In genomic region chr9:33434317-33435105, GRCh38 we compare ENCODE assay signal across 27 cellular contexts. TPM values are rescaled to one million over a fixed set of nuclear protein-coding genes. Genes with fewer than 3 reads are reported as not detected.
DNase-seq lines count a peak whose midpoint lies in the region; ATAC-seq, FAIRE-seq and TF ChIP-seq lines count a peak whose summit lies in the region.
"Had no signal": no experiment of that assay in that cellular context is flagged by ENCODE, and none has a peak within 500 bp of the region (broad histone marks: within the 10 kb centered on the region; RNA-seq: fewer than 3 reads in every experiment).

No MANE protein-coding gene starts in this region.

- no peaks in the 10 kb centered on the region for H3K79me1 ChIP-seq in IMR-90 (ENCODE audit: low read depth in 1 of 2, low read length in 2 of 2)
- no peaks in the 10 kb centered on the region for H3K79me1 ChIP-seq in H1 (ENCODE audit: low read depth, low read length)

- peaks cover 2% of the 10 kb centered on the region for H3K4me1 ChIP-seq in CD4-positive, alpha-beta memory T cell (ENCODE audit: insufficient read depth, low read length)
- H3K4me1 ChIP-seq in IMR-90 (ENCODE audit: control insufficient read depth, insufficient read depth, low read length) (0 out of 2 replicates have a peak, but pooled peaks cover 1% of the 10 kb centered on the region), H1 (replicated peaks in 1 of 4; ENCODE audit: control insufficient read depth in 3 of 4, insufficient read depth in 4 of 4, low read length in 3 of 4) (peaks cover 0 to 2% (median 0%) of the 10 kb centered on the region in 4 experiments; a peak in 3 of 7 replicates)
- H3K4me1 ChIP-seq: HAP-1 had no signal

- DNase-seq in CD4-positive, alpha-beta memory T cell = peak in 1 of 5 donors; percentile 9
- DNase-seq in IMR-90 (no peak), H1 (ENCODE audit: low read depth in 1 of 2, low spot score in 2 of 2) (no peak), sciatic nerve (ENCODE audit: low spot score) (no peak), MCF 10A (ENCODE audit: unreplicated experiment) (no peak), left lobe of liver (ENCODE audit: low spot score) (no peak)
- no peak for DNase-seq in activated naive CD4-positive, alpha-beta T cell treated with anti-CD3 and anti-CD28 coated beads, Interleukin-2, amount 10 ng/mL, durations not matched to agents 7 days and 5 days
- no peak for DNase-seq in activated T-cell treated with anti-CD3 and anti-CD28 coated beads, Interleukin-2, amount 50 U/mL, for 1 hour
- DNase-seq: CD4-positive, CD25-positive, alpha-beta regulatory T cell; DND-41; GM23248; MV-4-11; NCI-H1105 treated with DMSO at 0.1 percent for 48 hours; NCI-H2081; NCI-H2171; NCI-H345; NCI-H524; NCI-H774; Right ventricle myocardium superior had no signal

- H2AK5ac ChIP-seq in IMR-90 (ENCODE audit: low read depth, low read length) = no peak overlapping the region
- H2AK5ac ChIP-seq in H1 (ENCODE audit: low read depth, low read length) = no peak overlapping the region

- no TSS peak for BruUV-seq in IMR-90 (replicated peaks; lab: Mats Ljungman, UMichigan)
- no TSS peak for BruUV-seq in MCF 10A (replicated peaks; lab: Mats Ljungman, UMichigan)

- POLR2A ChIA-PET in CD4-positive, alpha-beta memory T cell (lab: Charles Lee; ENCODE audit: partially characterized antibody) = interaction anchor here (0.6 to 6.4 kb wide), 4 partner anchors 8 to 20 kb away, joined by 3 to 32 read pairs (median 12); partner anchors contain the start of gene AQP3
- POLR2A ChIA-PET in IMR-90 (lab: Charles Lee; ENCODE audit: unreplicated experiment) (no interaction called here), H1 (lab: Charles Lee; ENCODE audit: partially characterized antibody) (interaction anchor here (0.6 to 0.9 kb wide), 3 partner anchors 9 to 29 kb away, joined by 3 to 4 read pairs (median 3); no protein-coding TSS in a partner anchor), MCF 10A (lab: Yijun Ruan, JAX) (no interaction called here)

- no peaks in the 10 kb centered on the region for H3K36me3 ChIP-seq in CD4-positive, alpha-beta memory T cell (ENCODE audit: insufficient read depth, low read length)
- H3K36me3 ChIP-seq in IMR-90 (ENCODE audit: control insufficient read depth, insufficient read depth, low read length) (no peaks in the 10 kb centered on the region), H1 (ENCODE audit: control insufficient read depth in 2 of 4, insufficient read depth in 4 of 4, low read length in 3 of 4) (no peaks in the 10 kb centered on the region)
- H3K36me3 ChIP-seq: HAP-1 had no signal

- H3K4ac ChIP-seq in IMR-90 (ENCODE audit: low read depth, low read length) (no peak overlapping the region), H1 (replicated peaks; ENCODE audit: insufficient read length, low read depth, low read length) (no peak overlapping the region)

- peaks cover 0 to 3% of the 10 kb centered on the region in 2 donors for H3K36me3 Mint-ChIP-seq in CD4-positive, alpha-beta memory T cell
- H3K36me3 Mint-ChIP-seq in activated naive CD4-positive, alpha-beta T cell treated with anti-CD3 and anti-CD28 coated beads, Interleukin-2, amount 10 ng/mL, durations not matched to agents 7 days and 5 days = peaks cover 9% of the 10 kb centered on the region
- H3K36me3 Mint-ChIP-seq in MCF 10A (ENCODE audit: insufficient read depth, unreplicated experiment) = no peaks in the 10 kb centered on the region
- H3K36me3 Mint-ChIP-seq: CD4-positive, CD25-positive, alpha-beta regulatory T cell had no signal

- H3K27me3 ChIP-seq in CD4-positive, alpha-beta memory T cell (ENCODE audit: insufficient read depth, low read length) = no peaks in the 10 kb centered on the region
- H3K27me3 ChIP-seq in IMR-90 (ENCODE audit: control insufficient read depth, insufficient read depth, low read length) = peaks cover 27% of the 10 kb centered on the region
- H3K27me3 ChIP-seq in H1 (replicated peaks in 1 of 4; ENCODE audit: control insufficient read depth in 3 of 4, extremely low read depth in 1 of 4, insufficient read depth in 3 of 4, low read length in 3 of 4) = no peaks in the 10 kb centered on the region

- H3K9ac ChIP-seq in IMR-90 (ENCODE audit: low read depth, low read length) (no peak overlapping the region), H1 (replicated peaks in 1 of 4; ENCODE audit: extremely low read depth in 1 of 4, low read depth in 3 of 4, low read length in 3 of 4) (no peak overlapping the region)
- H3K9ac ChIP-seq: GM23248, KMS-11 had no signal

- intact Hi-C loops in CD4-positive, alpha-beta memory T cell (cut with micrococcal nuclease) = no loop called here
- intact Hi-C loops in IMR-90 (cut with micrococcal nuclease) = no loop called here
- intact Hi-C loops in sciatic nerve (cut with DNase I) = no loop called here
- intact Hi-C loops in MCF 10A (cut with micrococcal nuclease) = no loop called here

- no peak overlapping the region for H3K18ac ChIP-seq in IMR-90 (ENCODE audit: low read depth, low read length)
- H3K18ac ChIP-seq in H1 (ENCODE audit: extremely low read depth, low read length) = no peak overlapping the region

- TF ChIP-seq RAD21 in IMR-90 (IDR thresholded peaks at IDR 0.05; ENCODE audit: low read length) (no peak), H1 (IDR thresholded peaks at IDR 0.05 in 1 of 2, conservative IDR thresholded peaks at IDR 0.05 in 1 of 2; ENCODE audit: low read depth in 2 of 2, low read length in 2 of 2) (no peak)

- H3K9me3 Mint-ChIP-seq in CD4-positive, alpha-beta memory T cell = no peaks in the 10 kb centered on the region
- no peaks in the 10 kb centered on the region for H3K9me3 Mint-ChIP-seq in activated naive CD4-positive, alpha-beta T cell treated with anti-CD3 and anti-CD28 coated beads, Interleukin-2, amount 10 ng/mL, durations not matched to agents 7 days and 5 days
- H3K9me3 Mint-ChIP-seq in MCF 10A (ENCODE audit: unreplicated experiment) = no peaks in the 10 kb centered on the region
- H3K9me3 Mint-ChIP-seq: CD4-positive, CD25-positive, alpha-beta regulatory T cell had no signal

- peak overlapping the region in 5 of 7 donors; percentile 5 to 76 (median 58) for H3K27ac Mint-ChIP-seq in CD4-positive, alpha-beta memory T cell
- no peak overlapping the region for H3K27ac Mint-ChIP-seq in activated naive CD4-positive, alpha-beta T cell treated with anti-CD3 and anti-CD28 coated beads, Interleukin-2, amount 10 ng/mL, durations not matched to agents 7 days and 5 days
- no peak overlapping the region for H3K27ac Mint-ChIP-seq in MCF 10A (ENCODE audit: low read depth, unreplicated experiment)

- no peak overlapping the region for H4K5ac ChIP-seq in IMR-90 (ENCODE audit: low read depth, low read length)
- H4K5ac ChIP-seq in H1 (ENCODE audit: insufficient read length, low read depth, low read length) = no peak overlapping the region

- H2BK120ac ChIP-seq in IMR-90 (ENCODE audit: low read depth, low read length) (no peak overlapping the region), H1 (replicated peaks; ENCODE audit: low read depth, low read length) (no peak overlapping the region)

- dilution Hi-C loops in IMR-90 (cut with HindIII; ENCODE audit: low sequenced_read_pairs, unreplicated experiment) = no loop called here

- H3K14ac ChIP-seq in IMR-90 (replicated peaks; ENCODE audit: low read depth, low read length) (no peak overlapping the region), H1 (ENCODE audit: insufficient read length) (no peak overlapping the region)

- H3K79me2 ChIP-seq in H1 (ENCODE audit: control insufficient read depth in 1 of 2, insufficient read depth in 2 of 2, low read length in 2 of 2) = no peaks in the 10 kb centered on the region

- no peak overlapping the region for H3K56ac ChIP-seq in IMR-90 (ENCODE audit: extremely low read depth, insufficient read depth, low read length)
- H3K56ac ChIP-seq in H1 (replicated peaks; ENCODE audit: insufficient read length, low read depth, low read length) = no peak overlapping the region

- H2AK9ac ChIP-seq in IMR-90 (replicated peaks; ENCODE audit: low read depth, low read length, poor library complexity) = no peak overlapping the region

- no peaks in the 10 kb centered on the region for H3K27me3 Mint-ChIP-seq in CD4-positive, alpha-beta memory T cell
- H3K27me3 Mint-ChIP-seq in activated naive CD4-positive, alpha-beta T cell treated with anti-CD3 and anti-CD28 coated beads, Interleukin-2, amount 10 ng/mL, durations not matched to agents 7 days and 5 days = no peaks in the 10 kb centered on the region
- H3K27me3 Mint-ChIP-seq in MCF 10A (ENCODE audit: insufficient read depth, unreplicated experiment) = no peaks in the 10 kb centered on the region
- H3K27me3 Mint-ChIP-seq: CD4-positive, CD25-positive, alpha-beta regulatory T cell had no signal

- H3K23ac ChIP-seq in IMR-90 (ENCODE audit: low read depth, low read length) (no peak overlapping the region), H1 (ENCODE audit: insufficient read length) (no peak overlapping the region)

- H2BK15ac ChIP-seq in IMR-90 (ENCODE audit: low read depth, low read length) (no peak overlapping the region), H1 (ENCODE audit: low read length) (no peak overlapping the region; the same call in 1 of the 2 replicates)

- no peaks in the 10 kb centered on the region for H3K9me3 ChIP-seq in CD4-positive, alpha-beta memory T cell (ENCODE audit: control insufficient read depth in 1 of 2, low read length in 2 of 2)
- H3K9me3 ChIP-seq in IMR-90 (ENCODE audit: control insufficient read depth, insufficient read depth, low read length) (no peaks in the 10 kb centered on the region), H1 (ENCODE audit: insufficient read depth in 2 of 2, low read depth in 1 of 2, low read length in 1 of 2) (no peaks in the 10 kb centered on the region)
- H3K9me3 ChIP-seq: HAP-1 had no signal

- in situ Hi-C loops in IMR-90 (cut with MboI; ENCODE audit: low sequenced_read_pairs) = no loop called here

- 0 out of 2 replicates have a peak overlapping the region, but pooled peaks have one; percentile 43 for H2BK12ac ChIP-seq in H1 (ENCODE audit: low read depth, low read length)

- H4K8ac ChIP-seq in IMR-90 (ENCODE audit: low read depth in 2 of 2, low read length in 2 of 2) (no peak overlapping the region), H1 (ENCODE audit: extremely low read depth, insufficient read depth, low read length) (no peak overlapping the region)

- ATAC-seq in IMR-90 (ENCODE audit: low read depth) = no peak
- peak; percentile 13 for ATAC-seq in sciatic nerve
- ATAC-seq in left lobe of liver = no peak

- peaks cover 13 to 37% (median 22%) of the 10 kb centered on the region in 4 donors for H3K4me1 Mint-ChIP-seq in CD4-positive, alpha-beta memory T cell
- H3K4me1 Mint-ChIP-seq in activated naive CD4-positive, alpha-beta T cell treated with anti-CD3 and anti-CD28 coated beads, Interleukin-2, amount 10 ng/mL, durations not matched to agents 7 days and 5 days = peaks cover 50% of the 10 kb centered on the region
- H3K4me1 Mint-ChIP-seq in MCF 10A (ENCODE audit: insufficient read depth, unreplicated experiment) = peaks cover 36% of the 10 kb centered on the region

- no peak for TF ChIP-seq POLR2A in IMR-90 (IDR thresholded peaks at IDR 0.05; ENCODE audit: low read depth, low read length)
- TF ChIP-seq POLR2A in H1 (IDR thresholded peaks at IDR 0.05; ENCODE audit: control extremely low read depth in 1 of 2, low read depth in 2 of 2, low read length in 2 of 2) = no peak

- no peak for FAIRE-seq in H1 (lab: Jason Lieb, UNC)
- FAIRE-seq: GM12891 had no signal

- no peak overlapping the region for H4K91ac ChIP-seq in IMR-90 (ENCODE audit: insufficient read depth, low read depth, low read length)
- H4K91ac ChIP-seq in H1 (replicated peaks; ENCODE audit: insufficient read length, low read length) = no peak overlapping the region

- H2BK20ac ChIP-seq in IMR-90 (ENCODE audit: low read depth, low read length) (no peak overlapping the region), H1 (ENCODE audit: low read length) (no peak overlapping the region)

- no peak overlapping the region for H3K27ac ChIP-seq in CD4-positive, alpha-beta memory T cell (ENCODE audit: low read depth, low read length)
- H3K27ac ChIP-seq in IMR-90 (ENCODE audit: insufficient read depth, low read length) (no peak overlapping the region), H1 (ENCODE audit: low read depth, low read length) (no peak overlapping the region)
- H3K27ac ChIP-seq: GM23248, HL-60, KMS-11 had no signal

- H3K4me2 ChIP-seq in IMR-90 (ENCODE audit: low read depth, low read length) (no peak overlapping the region), H1 (ENCODE audit: insufficient read depth in 1 of 2, low read depth in 2 of 2, low read length in 2 of 2) (no peak overlapping the region)
- H3K4me2 ChIP-seq: KMS-11 had no signal

- H2BK5ac ChIP-seq in IMR-90 (ENCODE audit: low read depth, low read length, poor library complexity, severe bottlenecking) = no peak overlapping the region
- no peak overlapping the region for H2BK5ac ChIP-seq in H1 (ENCODE audit: low read depth, low read length)

- H2AFZ ChIP-seq in IMR-90 (replicated peaks; ENCODE audit: low read length, poor library complexity) (peak overlapping the region; percentile 62), H1 (ENCODE audit: low read length) (no peak overlapping the region)
- H2AFZ ChIP-seq: GM23248 had no signal

- H3K4me3 ChIP-seq in CD4-positive, alpha-beta memory T cell (ENCODE audit: low read length in 2 of 2) = no peak overlapping the region
- H3K4me3 ChIP-seq in IMR-90 (ENCODE audit: insufficient read depth, low read depth, low read length) = no peak overlapping the region
- H3K4me3 ChIP-seq in H1 (ENCODE audit: extremely low read depth in 1 of 4, insufficient read depth in 2 of 4, low read depth in 3 of 4, low read length in 4 of 4) = no peak overlapping the region
- H3K4me3 ChIP-seq: GM23248, HAP-1 had no signal

- H4K20me1 ChIP-seq in IMR-90 (ENCODE audit: insufficient read depth, low read length) = no peaks in the 10 kb centered on the region
- H4K20me1 ChIP-seq in H1 (replicated peaks in 1 of 2; ENCODE audit: control insufficient read depth in 1 of 2, insufficient read depth in 2 of 2, low read length in 2 of 2) = no peaks in the 10 kb centered on the region

- no peaks in the 10 kb centered on the region for H3K23me2 ChIP-seq in H1 (ENCODE audit: low read depth, low read length)

- TF ChIP-seq CTCF in IMR-90 (conservative IDR thresholded peaks at IDR 0.05; ENCODE audit: low read depth, low read length) = no peak
- TF ChIP-seq CTCF in H1 (IDR thresholded peaks at IDR 0.05; ENCODE audit: control extremely low read depth in 1 of 3, insufficient read depth in 1 of 3, low read depth in 1 of 3, low read length in 3 of 3) = no peak
- TF ChIP-seq CTCF in MCF 10A (IDR thresholded peaks at IDR 0.05; ENCODE audit: unreplicated experiment) = no peak

- H3K9me1 ChIP-seq in IMR-90 (ENCODE audit: insufficient read depth, low read length) = peaks cover 6% of the 10 kb centered on the region; the same call in 1 of the 2 replicates

- WGBS in IMR-90 (ENCODE audit: extremely low coverage in 2 of 2, insufficient read length in 1 of 2), 2 experiments = 79% methylated on average over 7 of the region's 16 CpGs; no CpG with 5 or more reads in 1 of the 2 experiments
- WGBS in H1 (ENCODE audit: extremely low coverage in 1 of 2, insufficient coverage in 1 of 2, insufficient read length in 1 of 2, insufficient replicate concordance in 2 of 2, low coverage in 1 of 2, low lambda C conversion rate in 2 of 2, missing lambda C conversion rate in 1 of 2), 2 experiments = 82 to 100% methylated on average over 1 to 15 of the region's 16 CpGs

- no peak for TF ChIP-seq EP300 in H1 (IDR thresholded peaks at IDR 0.05; ENCODE audit: borderline replicate concordance in 1 of 2, low read depth in 2 of 2, low read length in 2 of 2)

- H3K4me3 Mint-ChIP-seq in CD4-positive, alpha-beta memory T cell = no peak overlapping the region
- H3K4me3 Mint-ChIP-seq in activated naive CD4-positive, alpha-beta T cell treated with anti-CD3 and anti-CD28 coated beads, Interleukin-2, amount 10 ng/mL, durations not matched to agents 7 days and 5 days = no peak overlapping the region
- H3K4me3 Mint-ChIP-seq in MCF 10A (ENCODE audit: unreplicated experiment) = no peak overlapping the region
- H3K4me3 Mint-ChIP-seq: CD4-positive, CD25-positive, alpha-beta regulatory T cell had no signal

- CTCF ChIA-PET in CD4-positive, alpha-beta memory T cell (lab: Charles Lee; ENCODE audit: partially characterized antibody) = interaction anchor here (1.4 to 4.6 kb wide), 5 partner anchors 13 to 32 kb away, joined by 3 to 17 read pairs (median 7); partner anchors contain the start of gene AQP3
- CTCF ChIA-PET in IMR-90 (lab: Yijun Ruan, JAX) = no interaction called here
- CTCF ChIA-PET in H1 (lab: Charles Lee; ENCODE audit: partially characterized antibody) = interaction anchor here (1.0 to 6.2 kb wide), 9 partner anchors 13 to 60 kb away, joined by 4 to 45 read pairs (median 6); partner anchors contain the start of gene AQP3
- CTCF ChIA-PET in activated naive CD4-positive, alpha-beta T cell treated with anti-CD3 and anti-CD28 coated beads, Interleukin-2, amount 10 ng/mL, durations not matched to agents 7 days and 5 days (lab: Charles Lee) = interaction anchor here (1.1 to 1.3 kb wide), 2 partner anchors 18 to 19 kb away, joined by 3 to 4 read pairs; no protein-coding TSS in a partner anchor
- CTCF ChIA-PET in MCF 10A (lab: Yijun Ruan, JAX) = interaction anchor here (0.5 to 0.7 kb wide), 2 partner anchors 705 to 859 kb away, joined by 3 to 4 read pairs; no protein-coding TSS in a partner anchor

RNA-seq across cellular contexts. Expression of gene AQP3, which starts 12.9 kb away (rescaled TPM):
- 100 to 1,000 TPM; 172 TPM for total RNA-seq in CD4-positive, alpha-beta memory T cell
- 100 to 1,000 TPM; 484 to 562 TPM for polyA plus RNA-seq in CD4-positive, alpha-beta memory T cell
- 3.3 and 3.8 TPM in 2 replicates for total RNA-seq in IMR-90 (2012; rRNA removed)
- 10.4 and 12.2 TPM in 2 replicates for polyA plus RNA-seq in IMR-90 (2012; rRNA removed)
- 14.4 and 24.3 TPM in 2 replicates for polyA plus RNA-seq in IMR-90 (2012; cell fraction: cytosol; rRNA removed)
- 9.0 and 17.5 TPM in 2 replicates for polyA plus RNA-seq in IMR-90 (2012; cell fraction: nucleus; rRNA removed; ENCODE audit: low replicate concordance)
- 2.6 and 3.0 TPM in 2 replicates for total RNA-seq in H1 (2021; fragmentation: NEBNext Ultra II Directional; extraction: Animal tissue kit (Norgen Biotek cat#: 25700))
- 6.4 and 7.6 TPM in 2 replicates for polyA plus RNA-seq in H1 (2011; rRNA removed)
- 4.0 TPM for polyA plus RNA-seq in H1 (2011; cell fraction: cytosol; rRNA removed)
- 7.0 TPM for polyA plus RNA-seq in H1 (2011; cell fraction: nucleus; rRNA removed)
- polyA plus RNA-seq in H1 (2012, experiment 1 of 2) = 1.9 to 3.7 TPM (median 3.0 TPM) in 4 replicates
- polyA plus RNA-seq in H1 (2012, experiment 2 of 2) = 2.9 TPM
- polyA plus RNA-seq in H1 (2013, experiment 1 of 2) = 4.4 TPM
- polyA plus RNA-seq in H1 (2013, experiment 2 of 2) = 4.8 TPM
- polyA minus RNA-seq in H1 (2011; rRNA and poly(A)+ RNA removed) = 1.7 and 3.2 TPM in 2 replicates
- 2.7 TPM for polyA minus RNA-seq in H1 (2011; cell fraction: cytosol; rRNA and poly(A)+ RNA removed)
- polyA minus RNA-seq in H1 (2011; cell fraction: nucleus; rRNA and poly(A)+ RNA removed) = 4.3 TPM
- total RNA-seq in sciatic nerve = 23.7 TPM
- total RNA-seq in MCF 10A (2022) = 0.83 and 0.89 TPM in 2 replicates
- total RNA-seq in left lobe of liver = 89.5 TPM
- total RNA-seq: GM23248, SK-MEL-5 had no signal

RNA-seq across cellular contexts. Expression of gene AQP7, which starts 32.1 kb away (rescaled TPM):
- under 1 TPM in 1 of 2 experiments, not detected in 1; 0.81 TPM for total RNA-seq in CD4-positive, alpha-beta memory T cell
- polyA plus RNA-seq in CD4-positive, alpha-beta memory T cell = under 1 TPM in 1 of 2 donors, not detected in 1; 0.30 TPM
- 0.28 TPM in 1 of 2 replicates, not detected in the other for total RNA-seq in IMR-90 (2012; rRNA removed)
- 0.07 TPM in 1 of 2 replicates, not detected in the other for polyA plus RNA-seq in IMR-90 (2012; rRNA removed)
- polyA plus RNA-seq in IMR-90 (2012; cell fraction: cytosol; rRNA removed) = 0.05 and 0.20 TPM in 2 replicates
- polyA plus RNA-seq in IMR-90 (2012; cell fraction: nucleus; rRNA removed; ENCODE audit: low replicate concordance) = 0.42 and 0.61 TPM in 2 replicates
- total RNA-seq in H1 (2021; fragmentation: NEBNext Ultra II Directional; extraction: Animal tissue kit (Norgen Biotek cat#: 25700)) = not detected in 2 replicates
- 0.38 TPM in 1 of 2 replicates, not detected in the other for polyA plus RNA-seq in H1 (2011; rRNA removed)
- polyA plus RNA-seq in H1 (2011; cell fraction: cytosol; rRNA removed) = 0.25 TPM
- 0.54 TPM for polyA plus RNA-seq in H1 (2011; cell fraction: nucleus; rRNA removed)
- 0.11 to 0.27 TPM (median 0.25 TPM) in 4 replicates for polyA plus RNA-seq in H1 (2012, experiment 1 of 2)
- polyA plus RNA-seq in H1 (2012, experiment 2 of 2) = not detected
- polyA plus RNA-seq in H1 (2013, experiment 1 of 2) = 0.02 TPM
- not detected for polyA plus RNA-seq in H1 (2013, experiment 2 of 2)
- not detected in 2 replicates for polyA minus RNA-seq in H1 (2011; rRNA and poly(A)+ RNA removed)
- not detected for polyA minus RNA-seq in H1 (2011; cell fraction: cytosol; rRNA and poly(A)+ RNA removed)
- polyA minus RNA-seq in H1 (2011; cell fraction: nucleus; rRNA and poly(A)+ RNA removed) = not detected
- total RNA-seq in sciatic nerve = 36.7 TPM
- not detected in 2 replicates for total RNA-seq in MCF 10A (2022)
- total RNA-seq in left lobe of liver = 30.7 TPM
- total RNA-seq: A673, GM23248, RPMI7951, SK-MEL-5 had no signal
- polyA plus RNA-seq: BJ, GM23248 had no signal

RNA-seq across cellular contexts. Expression of gene NOL6, which starts 39.2 kb away (rescaled TPM):
- total RNA-seq in CD4-positive, alpha-beta memory T cell = 10 to 100 TPM; 39.1 to 41.1 TPM
- 10 to 100 TPM; 11.7 to 28.1 TPM for polyA plus RNA-seq in CD4-positive, alpha-beta memory T cell
- 42.8 and 47.3 TPM in 2 replicates for total RNA-seq in IMR-90 (2012; rRNA removed)
- 71.7 and 75.1 TPM in 2 replicates for polyA plus RNA-seq in IMR-90 (2012; rRNA removed)
- 40.8 and 45.2 TPM in 2 replicates for polyA plus RNA-seq in IMR-90 (2012; cell fraction: cytosol; rRNA removed)
- 72.9 and 141 TPM in 2 replicates for polyA plus RNA-seq in IMR-90 (2012; cell fraction: nucleus; rRNA removed; ENCODE audit: low replicate concordance)
- total RNA-seq in H1 (2021; fragmentation: NEBNext Ultra II Directional; extraction: Animal tissue kit (Norgen Biotek cat#: 25700)) = 55.0 and 57.9 TPM in 2 replicates
- 44.0 and 50.5 TPM in 2 replicates for polyA plus RNA-seq in H1 (2011; rRNA removed)
- polyA plus RNA-seq in H1 (2011; cell fraction: cytosol; rRNA removed) = 35.5 TPM
- 96.6 TPM for polyA plus RNA-seq in H1 (2011; cell fraction: nucleus; rRNA removed)
- polyA plus RNA-seq in H1 (2012, experiment 1 of 2) = 44.3 to 55.6 TPM (median 49.2 TPM) in 4 replicates
- polyA plus RNA-seq in H1 (2012, experiment 2 of 2) = 61.6 TPM
- 31.4 TPM for polyA plus RNA-seq in H1 (2013, experiment 1 of 2)
- polyA plus RNA-seq in H1 (2013, experiment 2 of 2) = 28.6 TPM
- 65.7 and 66.4 TPM in 2 replicates for polyA minus RNA-seq in H1 (2011; rRNA and poly(A)+ RNA removed)
- 25.9 TPM for polyA minus RNA-seq in H1 (2011; cell fraction: cytosol; rRNA and poly(A)+ RNA removed)
- polyA minus RNA-seq in H1 (2011; cell fraction: nucleus; rRNA and poly(A)+ RNA removed) = 50.5 TPM
- total RNA-seq in sciatic nerve = 26.0 TPM
- total RNA-seq in MCF 10A (2022) = 37.2 and 48.6 TPM in 2 replicates
- 15.3 TPM for total RNA-seq in left lobe of liver

Comparison
In these comparisons a context has a peak if more than half of its experiments do, and no peak if none do; other contexts are left out.
1. H3K27ac Mint-ChIP-seq: peak in CD4-positive, alpha-beta memory T cell (5 of 7); none in activated naive CD4-positive, alpha-beta T cell treated with anti-CD3 and anti-CD28 coated beads, Interleukin-2, amount 10 ng/mL, durations not matched to agents 7 days and 5 days (single experiment) and MCF 10A (single experiment).
2. RNA of gene AQP7, which starts 32.1 kb away (total RNA-seq): 36.7 TPM in sciatic nerve (single experiment) and 30.7 TPM in left lobe of liver (single experiment); 0.81 TPM in CD4-positive, alpha-beta memory T cell, not detected in MCF 10A, not detected in H1 and 0.28 TPM in IMR-90; every median in the first group is over 10 times any median in the second.
3. POLR2A ChIA-PET loops: an anchor here in CD4-positive, alpha-beta memory T cell (0.6 to 6.4 kb wide) and H1 (0.6 to 0.9 kb wide); none called in IMR-90 and MCF 10A.